1 cellular context compared by ENCODE assay signal in the genomic region with DNA sequence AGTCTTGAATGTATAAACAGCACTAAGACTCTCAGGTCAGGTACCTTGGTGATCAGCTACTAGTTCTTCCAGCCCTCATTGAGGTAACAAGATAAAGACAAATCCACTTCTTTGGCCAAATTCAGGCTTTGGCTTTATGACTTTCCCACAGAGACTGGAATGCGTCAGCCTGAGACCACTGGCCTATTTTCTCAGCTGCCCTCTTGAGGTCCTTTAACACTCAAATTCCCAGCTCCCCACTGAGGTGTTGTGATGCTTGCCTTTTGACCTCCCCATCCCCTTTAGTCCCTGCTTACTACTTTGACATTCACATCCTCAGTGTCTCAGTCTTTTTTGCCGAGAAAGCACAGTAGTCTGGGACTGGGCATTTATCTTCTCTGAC.
TF ChIP-seq lines count a peak whose summit lies in the region.

No MANE protein-coding gene starts in this region.

TF ChIP-seq in K562, 482 proteins besides CTCF, POLR2A, EP300 and RAD21:
- TF ChIP-seq POLR2B (IDR thresholded peaks at IDR 0.05; ENCODE audit: low read depth, partially characterized antibody) (peak; percentile 26), RBFOX2 (IDR thresholded peaks at IDR 0.05; ENCODE audit: low read depth, low read length) (no peak), MTA1 (IDR thresholded peaks at IDR 0.05; ENCODE audit: borderline replicate concordance) (no peak), ZNF253 (CRISPR knock-in tag; conservative IDR thresholded peaks at IDR 0.05) (no peak), JUN (IDR thresholded peaks at IDR 0.05; ENCODE audit: borderline replicate concordance, low read depth, low read length) (no peak), JUN (CRISPR knock-in tag; IDR thresholded peaks at IDR 0.05; ENCODE audit: borderline replicate concordance) (no peak), SUPT5H (IDR thresholded peaks at IDR 0.05) (peak; percentile 48; the same call in 1 of the 2 replicates)
